In genomic region chr17:7840875-7841274, GRCh38 we compare ENCODE assay signal across 9 cellular contexts. TPM values are rescaled to one million over a fixed set of nuclear protein-coding genes. Genes with fewer than 3 reads are reported as not detected.
DNase-seq lines count a peak whose midpoint lies in the region; ATAC-seq, FAIRE-seq and TF ChIP-seq lines count a peak whose summit lies in the region.
"Had no signal": no experiment of that assay in that cellular context is flagged by ENCODE, and none has a peak within 500 bp of the region (broad histone marks: within the 10 kb centered on the region; RNA-seq: fewer than 3 reads in every experiment).

No MANE protein-coding gene starts in this region.

- H3K79me2 ChIP-seq in PC-9 (ENCODE audit: low read depth) (peaks cover 23% of the 10 kb centered on the region), endothelial cell of umbilical vein (ENCODE audit: control insufficient read depth, insufficient read depth, low read length) (peaks cover 10% of the 10 kb centered on the region)

- no peaks in the 10 kb centered on the region for H3K9me2 ChIP-seq in PC-9 (ENCODE audit: insufficient read depth)

- peak overlapping the region; percentile 97 for H3K4me2 ChIP-seq in PC-9
- H3K4me2 ChIP-seq in endothelial cell of umbilical vein (ENCODE audit: insufficient read depth, low read length), result peak overlapping the region; percentile 26

- dilution Hi-C loops in endothelial cell of umbilical vein (cut with MboI; ENCODE audit: extremely low pct_ligation_motif_present, low sequenced_read_pairs), result no loop called here

- no TSS peak for BruUV-seq in PC-9 (replicated peaks; lab: Mats Ljungman, UMichigan)
- no TSS peak for BruUV-seq in endothelial cell of umbilical vein (replicated peaks; lab: Mats Ljungman, UMichigan)

- peak overlapping the region; percentile 67 for H3K9ac ChIP-seq in endothelial cell of umbilical vein (replicated peaks; ENCODE audit: extremely low read depth, insufficient read depth, low read length)

- H3K27ac ChIP-seq in CD8-positive, alpha-beta T cell (ENCODE audit: low read depth, low read length), result peak overlapping the region; percentile 100
- H3K27ac ChIP-seq in PC-9 (no peak overlapping the region), endothelial cell of umbilical vein (ENCODE audit: insufficient read depth, low read depth, low read length) (peak overlapping the region; percentile 99)

- H3K9me3 Mint-ChIP-seq in CD8-positive, alpha-beta T cell, result no peaks in the 10 kb centered on the region
- no peaks in the 10 kb centered on the region for H3K9me3 Mint-ChIP-seq in osteocyte (ENCODE audit: unreplicated experiment)

- TF ChIP-seq POLR2A in endothelial cell of umbilical vein (IDR thresholded peaks at IDR 0.05; ENCODE audit: low read depth, low read length), result no peak

- H3K4me3 Mint-ChIP-seq in CD8-positive, alpha-beta T cell, result peak overlapping the region; percentile 91
- peak overlapping the region; percentile 94 for H3K4me3 Mint-ChIP-seq in osteocyte (ENCODE audit: unreplicated experiment)

- H3K36me3 Mint-ChIP-seq in CD8-positive, alpha-beta T cell, result peaks cover 31% of the 10 kb centered on the region
- H3K36me3 Mint-ChIP-seq in osteocyte (ENCODE audit: unreplicated experiment), result peaks cover 6% of the 10 kb centered on the region

- no peaks in the 10 kb centered on the region for H3K27me3 Mint-ChIP-seq in CD8-positive, alpha-beta T cell (ENCODE audit: low read depth)
- H3K27me3 Mint-ChIP-seq in osteocyte (ENCODE audit: unreplicated experiment), result no peaks in the 10 kb centered on the region

- ATAC-seq in CD8-positive, alpha-beta T cell, result no peak
- ATAC-seq in HG02588 (IDR thresholded peaks at IDR 0.05; ENCODE audit: unreplicated experiment), result no peak

- H4K20me1 ChIP-seq in PC-9 (ENCODE audit: insufficient read depth) (peaks cover 10% of the 10 kb centered on the region), endothelial cell of umbilical vein (replicated peaks; ENCODE audit: control insufficient read depth, extremely low read depth, insufficient read depth, low read length) (no peaks in the 10 kb centered on the region)

- H3K9me1 ChIP-seq in endothelial cell of umbilical vein (replicated peaks; ENCODE audit: control insufficient read depth, extremely low read depth, insufficient read depth, low read length), result no peaks in the 10 kb centered on the region

- POLR2A ChIA-PET in CD8-positive, alpha-beta T cell (lab: Charles Lee), result interaction anchor here (3.3 kb wide), 1 partner anchor 16 kb away, joined by 15 read pairs; the partner anchor contains the start of genes CYB5D1 and NAA38
- POLR2A ChIA-PET in PC-9 (lab: Charles Lee; ENCODE audit: unreplicated experiment), result no interaction called here
- POLR2A ChIA-PET in endothelial cell of umbilical vein (lab: Charles Lee), result no interaction called here

- peak overlapping the region; percentile 99 for H3K27ac Mint-ChIP-seq in CD8-positive, alpha-beta T cell
- H3K27ac Mint-ChIP-seq in osteocyte (ENCODE audit: unreplicated experiment), result peak overlapping the region; percentile 99

- H3K4me1 ChIP-seq in CD8-positive, alpha-beta T cell (ENCODE audit: insufficient read depth, low read length), result peaks cover 70% of the 10 kb centered on the region
- H3K4me1 ChIP-seq in PC-9 (replicated peaks; ENCODE audit: insufficient read depth) (peaks cover 28% of the 10 kb centered on the region), endothelial cell of umbilical vein (ENCODE audit: control insufficient read depth, extremely low read depth, insufficient read depth, low read length) (peaks cover 38% of the 10 kb centered on the region)

- no peak for DNase-seq in CD8-positive, alpha-beta T cell
- DNase-seq in PC-9 (no peak), endothelial cell of umbilical vein (ENCODE audit: low read depth, low spot score) (no peak), osteocyte (ENCODE audit: extremely low spot score, unreplicated experiment) (no peak), NCI-H1436 treated with DMSO at 0.1 percent for 48 hours (lab: John Stamatoyannopoulos, UW) (no peak), COR-L47 (lab: John Stamatoyannopoulos, UW) (no peak), head of caudate nucleus (no peak)

- peak overlapping the region; percentile 98 for H3K4me3 ChIP-seq in CD8-positive, alpha-beta T cell (ENCODE audit: low read depth, low read length)
- peak overlapping the region; percentile 93; the same call in 1 of the 2 replicates for H3K4me3 ChIP-seq in PC-9
- no peak overlapping the region for H3K4me3 ChIP-seq in endothelial cell of umbilical vein (replicated peaks in 1 of 3; ENCODE audit: insufficient read depth in 1 of 3, low read depth in 1 of 3, low read length in 3 of 3)

- no peaks in the 10 kb centered on the region for H3K36me3 ChIP-seq in CD8-positive, alpha-beta T cell (ENCODE audit: insufficient read depth, low read length)
- no peaks in the 10 kb centered on the region for H3K36me3 ChIP-seq in PC-9 (ENCODE audit: low read depth)
- peaks cover 0 to 4% of the 10 kb centered on the region in 2 experiments for H3K36me3 ChIP-seq in endothelial cell of umbilical vein (ENCODE audit: control insufficient read depth in 2 of 2, extremely low read depth in 1 of 2, insufficient read depth in 2 of 2, low read length in 2 of 2)

- intact Hi-C loops in CD8-positive, alpha-beta T cell (cut with DNase I, micrococcal nuclease), result loop anchor here (1.0 to 10.0 kb wide), 11 partner anchors 10 to 606 kb away; partner anchors contain the start of genes CTC1 (in 2 of the 2), PFAS (in 2 of the 2), POLR2A (in 2 of the 2) and SLC35G6 (in 2 of the 2)
- intact Hi-C loops in PC-9 (cut with micrococcal nuclease; ENCODE audit: unreplicated experiment), result loop anchor here (5.0 kb wide), 3 partner anchors 94 to 579 kb away; partner anchors contain the start of gene CLDN7
- intact Hi-C loops in endothelial cell of umbilical vein (cut with micrococcal nuclease), result loop anchor here (5.0 to 10.0 kb wide), 3 partner anchors 154 to 281 kb away; partner anchors contain the start of genes FXR2, HES7, TP53 and WRAP53
- intact Hi-C loops in head of caudate nucleus (cut with DNase I), result no loop called here

- CTCF ChIA-PET in CD8-positive, alpha-beta T cell (lab: Charles Lee), result interaction anchor here (0.8 to 1.6 kb wide), 5 partner anchors 9 to 219 kb away, joined by 3 to 4 read pairs (median 4); partner anchors contain the start of genes CYB5D1 and NAA38
- CTCF ChIA-PET in PC-9 (lab: Charles Lee) (no interaction called here), endothelial cell of umbilical vein (lab: Charles Lee) (no interaction called here)

- no peaks in the 10 kb centered on the region for H3K9me3 ChIP-seq in CD8-positive, alpha-beta T cell (ENCODE audit: low read length)
- H3K9me3 ChIP-seq in PC-9 (ENCODE audit: insufficient read depth, low read depth) (no peaks in the 10 kb centered on the region), endothelial cell of umbilical vein (replicated peaks; ENCODE audit: control insufficient read depth, insufficient read depth, low read length) (no peaks in the 10 kb centered on the region)
- H3K9me3 ChIP-seq: MG63 had no signal

- TF ChIP-seq CTCF in CD8-positive, alpha-beta T cell (IDR thresholded peaks at IDR 0.05), result no peak
- TF ChIP-seq CTCF in PC-9 (conservative IDR thresholded peaks at IDR 0.05) (no peak), endothelial cell of umbilical vein (IDR thresholded peaks at IDR 0.05; ENCODE audit: extremely low read depth in 1 of 2, insufficient read depth in 1 of 2, low read depth in 1 of 2, low read length in 2 of 2) (no peak), osteocyte (IDR thresholded peaks at IDR 0.05) (no peak)

- H3K4me1 Mint-ChIP-seq in CD8-positive, alpha-beta T cell (ENCODE audit: low read depth), result peaks cover 62% of the 10 kb centered on the region
- H3K4me1 Mint-ChIP-seq in osteocyte (ENCODE audit: unreplicated experiment), result peaks cover 70% of the 10 kb centered on the region

- H3K27me3 ChIP-seq in CD8-positive, alpha-beta T cell (ENCODE audit: insufficient read depth, low read length), result no peaks in the 10 kb centered on the region
- H3K27me3 ChIP-seq in PC-9 (ENCODE audit: insufficient read depth, low read depth) (no peaks in the 10 kb centered on the region), endothelial cell of umbilical vein (ENCODE audit: control insufficient read depth in 2 of 2, insufficient read depth in 2 of 2, low read length in 2 of 2) (no peaks in the 10 kb centered on the region)
- H3K27me3 ChIP-seq: MG63 had no signal

- peaks cover 50% of the 10 kb centered on the region; the same call in 1 of the 2 replicates for H3F3A ChIP-seq in PC-9 (ENCODE audit: insufficient read depth, low read depth)

- no peak for FAIRE-seq in endothelial cell of umbilical vein (lab: Jason Lieb, UNC)

- H2AFZ ChIP-seq in PC-9 (no peak overlapping the region), endothelial cell of umbilical vein (ENCODE audit: low read depth, low read length) (no peak overlapping the region)

RNA-seq across cellular contexts. Expression of gene KDM6B, which starts 6.9 kb away (rescaled TPM):
- total RNA-seq in CD8-positive, alpha-beta T cell, result 100 to 1,000 TPM; 332 to 349 TPM
- total RNA-seq in PC-9 (2021) (41.3 and 41.8 TPM in 2 replicates), endothelial cell of umbilical vein (17.8 and 19.2 TPM in 2 replicates), osteocyte (52.9 and 53.7 TPM in 2 replicates)
- polyA plus RNA-seq in endothelial cell of umbilical vein, result 1.8 and 2.0 TPM in 2 replicates
- polyA plus RNA-seq in endothelial cell of umbilical vein (2011; cell fraction: cytosol; rRNA removed), result 1.2 and 1.7 TPM in 2 replicates
- 9.3 and 13.0 TPM in 2 replicates for polyA plus RNA-seq in endothelial cell of umbilical vein (2011; cell fraction: nucleus; rRNA removed)
- polyA plus RNA-seq in endothelial cell of umbilical vein (2012), result 6.6 and 13.4 TPM in 2 replicates
- polyA minus RNA-seq in endothelial cell of umbilical vein, result 4.9 and 9.7 TPM in 2 replicates
- 4.9 TPM for polyA minus RNA-seq in endothelial cell of umbilical vein (2011; cell fraction: cytosol; rRNA and poly(A)+ RNA removed)
- polyA minus RNA-seq in endothelial cell of umbilical vein (2011; cell fraction: nucleus; rRNA and poly(A)+ RNA removed), result 22.5 and 24.4 TPM in 2 replicates

RNA-seq across cellular contexts. Expression of gene TMEM88, which starts 14.0 kb away (rescaled TPM):
- total RNA-seq in CD8-positive, alpha-beta T cell, result 10 to 100 TPM; 33.3 to 33.7 TPM
- total RNA-seq in PC-9 (2021) (3.1 and 3.4 TPM in 2 replicates), endothelial cell of umbilical vein (39.2 and 53.4 TPM in 2 replicates), osteocyte (3.4 TPM in 2 replicates)
- polyA plus RNA-seq in endothelial cell of umbilical vein, result 165 and 185 TPM in 2 replicates
- polyA plus RNA-seq in endothelial cell of umbilical vein (2011; cell fraction: cytosol; rRNA removed), result 106 and 108 TPM in 2 replicates
- polyA plus RNA-seq in endothelial cell of umbilical vein (2011; cell fraction: nucleus; rRNA removed), result 35.2 TPM in 2 replicates
- polyA plus RNA-seq in endothelial cell of umbilical vein (2012), result 15.7 and 18.9 TPM in 2 replicates
- 17.3 and 23.4 TPM in 2 replicates for polyA minus RNA-seq in endothelial cell of umbilical vein
- not detected for polyA minus RNA-seq in endothelial cell of umbilical vein (2011; cell fraction: cytosol; rRNA and poly(A)+ RNA removed)
- polyA minus RNA-seq in endothelial cell of umbilical vein (2011; cell fraction: nucleus; rRNA and poly(A)+ RNA removed), result 9.3 and 9.6 TPM in 2 replicates

RNA-seq across cellular contexts. Expression of gene NAA38, which starts 16.5 kb away (rescaled TPM):
- 10 to 100 TPM; 14.3 to 16.5 TPM for total RNA-seq in CD8-positive, alpha-beta T cell
- total RNA-seq in PC-9 (2021) (159 and 176 TPM in 2 replicates), endothelial cell of umbilical vein (119 TPM in 2 replicates), osteocyte (65.8 and 66.2 TPM in 2 replicates)
- polyA plus RNA-seq in endothelial cell of umbilical vein, result 267 and 363 TPM in 2 replicates
- 122 and 161 TPM in 2 replicates for polyA plus RNA-seq in endothelial cell of umbilical vein (2011; cell fraction: cytosol; rRNA removed)
- polyA plus RNA-seq in endothelial cell of umbilical vein (2011; cell fraction: nucleus; rRNA removed), result 57.9 and 63.9 TPM in 2 replicates
- 75.5 and 87.5 TPM in 2 replicates for polyA plus RNA-seq in endothelial cell of umbilical vein (2012)
- 44.0 and 54.0 TPM in 2 replicates for polyA minus RNA-seq in endothelial cell of umbilical vein
- polyA minus RNA-seq in endothelial cell of umbilical vein (2011; cell fraction: cytosol; rRNA and poly(A)+ RNA removed), result 158 TPM
- 14.4 and 33.0 TPM in 2 replicates for polyA minus RNA-seq in endothelial cell of umbilical vein (2011; cell fraction: nucleus; rRNA and poly(A)+ RNA removed)

RNA-seq across cellular contexts. Expression of gene CYB5D1, which starts 16.9 kb away (rescaled TPM):
- 10 to 100 TPM; 10.4 to 12.4 TPM for total RNA-seq in CD8-positive, alpha-beta T cell
- total RNA-seq in PC-9 (2021) (14.3 and 22.0 TPM in 2 replicates), endothelial cell of umbilical vein (16.8 and 18.1 TPM in 2 replicates), osteocyte (8.5 and 10.2 TPM in 2 replicates)
- polyA plus RNA-seq in endothelial cell of umbilical vein, result 7.7 and 9.4 TPM in 2 replicates
- polyA plus RNA-seq in endothelial cell of umbilical vein (2011; cell fraction: cytosol; rRNA removed), result 6.9 and 7.5 TPM in 2 replicates
- polyA plus RNA-seq in endothelial cell of umbilical vein (2011; cell fraction: nucleus; rRNA removed), result 13.0 and 15.9 TPM in 2 replicates
- polyA plus RNA-seq in endothelial cell of umbilical vein (2012), result 8.4 and 9.9 TPM in 2 replicates
- 8.3 and 15.0 TPM in 2 replicates for polyA minus RNA-seq in endothelial cell of umbilical vein
- 9.1 TPM for polyA minus RNA-seq in endothelial cell of umbilical vein (2011; cell fraction: cytosol; rRNA and poly(A)+ RNA removed)
- polyA minus RNA-seq in endothelial cell of umbilical vein (2011; cell fraction: nucleus; rRNA and poly(A)+ RNA removed), result 7.2 and 8.7 TPM in 2 replicates

RNA-seq across cellular contexts. Expression of gene CHD3, which starts 47.7 kb away (rescaled TPM):
- total RNA-seq in CD8-positive, alpha-beta T cell, result 100 to 1,000 TPM; 243 to 245 TPM
- total RNA-seq in PC-9 (2021), result 197 and 219 TPM in 2 replicates
- 185 and 189 TPM in 2 replicates for total RNA-seq in endothelial cell of umbilical vein
- polyA plus RNA-seq in endothelial cell of umbilical vein, result 102 and 108 TPM in 2 replicates
- 49.9 and 71.3 TPM in 2 replicates for polyA plus RNA-seq in endothelial cell of umbilical vein (2011; cell fraction: cytosol; rRNA removed)
- 282 and 317 TPM in 2 replicates for polyA plus RNA-seq in endothelial cell of umbilical vein (2011; cell fraction: nucleus; rRNA removed)
- polyA plus RNA-seq in endothelial cell of umbilical vein (2012), result 104 and 141 TPM in 2 replicates
- 169 and 172 TPM in 2 replicates for polyA minus RNA-seq in endothelial cell of umbilical vein
- 55.1 TPM for polyA minus RNA-seq in endothelial cell of umbilical vein (2011; cell fraction: cytosol; rRNA and poly(A)+ RNA removed)
- polyA minus RNA-seq in endothelial cell of umbilical vein (2011; cell fraction: nucleus; rRNA and poly(A)+ RNA removed), result 98.9 and 110 TPM in 2 replicates
- total RNA-seq in osteocyte, result 196 and 206 TPM in 2 replicates

Comparison
In these comparisons a context has a peak if more than half of its experiments do, and no peak if none do; other contexts are left out.
1. H3K4me3 ChIP-seq: peak in CD8-positive, alpha-beta T cell (single experiment) and PC-9 (single experiment); none in endothelial cell of umbilical vein (0 of 3).